Comparison of ENCODE assay signal across 8 cellular contexts in the genomic region with DNA sequence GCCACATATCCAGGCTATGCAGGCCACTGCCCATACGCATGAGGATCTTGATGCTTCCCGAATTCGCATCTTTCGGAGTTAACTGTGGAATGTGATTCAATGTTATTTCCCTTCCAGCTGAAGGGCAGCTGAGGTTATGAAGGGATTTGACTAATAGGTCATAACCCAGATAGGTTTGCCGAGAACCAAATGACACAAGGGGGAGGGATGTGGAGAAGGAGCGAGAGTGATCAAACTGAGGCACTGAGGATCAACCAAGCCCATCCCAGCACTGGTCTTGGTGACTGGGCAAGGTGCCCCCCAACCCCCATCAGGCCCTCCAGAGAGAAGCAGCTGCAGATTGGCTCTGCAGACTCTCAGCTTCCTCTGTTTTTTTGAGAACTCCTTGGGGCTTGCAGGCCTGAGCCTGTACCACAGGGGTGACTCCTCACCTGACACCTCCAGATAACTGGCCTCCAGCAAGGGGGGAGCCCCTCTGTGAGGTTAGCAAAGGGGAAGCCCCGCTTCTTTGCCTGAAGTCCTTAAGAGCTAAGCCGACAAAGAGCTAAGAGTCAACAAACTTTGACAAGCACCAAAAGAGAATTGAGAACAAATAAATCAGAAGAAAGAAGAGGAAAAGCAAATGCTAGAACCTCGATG.
DNase-seq lines count a peak whose midpoint lies in the region; ATAC-seq, FAIRE-seq and TF ChIP-seq lines count a peak whose summit lies in the region.

No MANE protein-coding gene starts in this region.

- H3K27ac ChIP-seq in liver (ENCODE audit: low read depth in 1 of 2, low read length in 2 of 2) (peak overlapping the region; percentile 52 to 75), HepG2 (ENCODE audit: extremely low read length, insufficient read depth, low read length) (no peak overlapping the region), upper lobe of right lung (peak overlapping the region; percentile 63)

- no peaks in the 10 kb centered on the region for H3K79me2 ChIP-seq in HepG2 (ENCODE audit: insufficient read depth, low read length)

- H3K27me3 Mint-ChIP-seq in mesothelial cell of epicardium (ENCODE audit: low read depth) = no peaks in the 10 kb centered on the region

- no peak for TF ChIP-seq POLR2A in HepG2 (IDR thresholded peaks at IDR 0.05; ENCODE audit: insufficient read depth in 1 of 2, low read depth in 2 of 2, low read length in 2 of 2)
- no peak for TF ChIP-seq POLR2A in lower leg skin (IDR thresholded peaks at IDR 0.05)

- no peak overlapping the region for H3K9ac ChIP-seq in liver (ENCODE audit: low read depth in 1 of 2, low read length in 2 of 2)
- no peak overlapping the region for H3K9ac ChIP-seq in HepG2 (ENCODE audit: insufficient read depth, low read depth, low read length)

- H3K27me3 ChIP-seq in liver (ENCODE audit: control insufficient read depth in 4 of 4, insufficient read depth in 4 of 4, low read length in 3 of 4) = no peaks in the 10 kb centered on the region
- peaks cover 0 to 5% of the 10 kb centered on the region in 2 experiments; a peak in 2 of 5 replicates for H3K27me3 ChIP-seq in HepG2 (ENCODE audit: control insufficient read depth in 1 of 2, insufficient read depth in 2 of 2, low read length in 2 of 2)
- no peaks in the 10 kb centered on the region for H3K27me3 ChIP-seq in bronchial epithelial cell (ENCODE audit: control insufficient read depth, insufficient read depth, low read length)
- H3K27me3 ChIP-seq in upper lobe of right lung = no peaks in the 10 kb centered on the region

- no TSS peak for BruUV-seq in HepG2 (replicated peaks; lab: Mats Ljungman, UMichigan)

- no peaks in the 10 kb centered on the region for H3K9me3 Mint-ChIP-seq in mesothelial cell of epicardium

- no peak overlapping the region for H3K4me2 ChIP-seq in HepG2 (ENCODE audit: low read depth, low read length)

- H3K4me3 Mint-ChIP-seq in mesothelial cell of epicardium = peak overlapping the region; percentile 67

- no peaks in the 10 kb centered on the region for H3K4me1 ChIP-seq in liver (ENCODE audit: control insufficient read depth in 4 of 4, insufficient read depth in 4 of 4, low read length in 3 of 4)
- H3K4me1 ChIP-seq in HepG2 (ENCODE audit: insufficient read depth, low read length) = no peaks in the 10 kb centered on the region
- H3K4me1 ChIP-seq in upper lobe of right lung = peaks cover 21% of the 10 kb centered on the region

- H3K4me1 Mint-ChIP-seq in mesothelial cell of epicardium = peaks cover 74% of the 10 kb centered on the region

- no peak overlapping the region for H3K4me3 ChIP-seq in liver (ENCODE audit: low read depth in 1 of 3, low read length in 3 of 3)
- no peak overlapping the region for H3K4me3 ChIP-seq in HepG2 (replicated peaks in 1 of 3; ENCODE audit: insufficient read depth in 1 of 3, low read depth in 2 of 3, low read length in 3 of 3)
- H3K4me3 ChIP-seq in bronchial epithelial cell (ENCODE audit: low read depth, low read length) = no peak overlapping the region
- H3K4me3 ChIP-seq in upper lobe of right lung = peak overlapping the region; percentile 44
- H3K4me3 ChIP-seq in lower leg skin (ENCODE audit: low read depth, poor library complexity, severe bottlenecking) = no peak overlapping the region

- CTCF ChIA-PET in HepG2 (lab: Yijun Ruan, JAX; ENCODE audit: low intra/inter-chr PET ratio, low total read pairs) = no interaction called here

- DNase-seq in HepG2 (ENCODE audit: low spot score) (no peak), bronchial epithelial cell (ENCODE audit: low read depth) (peak; percentile 78), mesothelial cell of epicardium (ENCODE audit: low spot score in 2 of 2, unreplicated experiment in 2 of 2) (no peak), upper lobe of right lung (no peak), T-helper 1 cell (no peak), SK-N-DZ (ENCODE audit: low spot score) (no peak), lower leg skin (ENCODE audit: low spot score in 2 of 2) (no peak)

- WGBS in liver = 64% methylated on average over 9 of the region's 9 CpGs
- 29% methylated on average over 9 of the region's 9 CpGs for WGBS in HepG2 (ENCODE audit: low lambda C conversion rate)
- WGBS in lower leg skin, 2 donors = 32 to 38% methylated on average over 9 of the region's 9 CpGs

- intact Hi-C loops in HepG2 (cut with micrococcal nuclease; ENCODE audit: unreplicated experiment) = no loop called here
- intact Hi-C loops in upper lobe of right lung (cut with DNase I) = no loop called here
- intact Hi-C loops in lower leg skin (cut with DNase I; ENCODE audit: low total_unique reads) = no loop called here

- no peak overlapping the region for H2AFZ ChIP-seq in HepG2 (ENCODE audit: low read length)

- TF ChIP-seq EP300 in HepG2 (IDR thresholded peaks at IDR 0.05; ENCODE audit: low read depth in 2 of 2, low read length in 2 of 2) (no peak), HepG2 (CRISPR knock-in tag; IDR thresholded peaks at IDR 0.05; ENCODE audit: borderline replicate concordance) (no peak)

- POLR2A ChIA-PET in HepG2 (lab: Yijun Ruan, JAX) = no interaction called here

- H3K27ac Mint-ChIP-seq in mesothelial cell of epicardium = peak overlapping the region; percentile 92

- TF ChIP-seq RAD21 in liver (IDR thresholded peaks at IDR 0.05) (no peak), HepG2 (CRISPR knock-in tag; IDR thresholded peaks at IDR 0.05) (no peak)

- H3K36me3 ChIP-seq in liver (ENCODE audit: control insufficient read depth in 4 of 4, insufficient read depth in 3 of 4, low read depth in 1 of 4, low read length in 3 of 4) (no peaks in the 10 kb centered on the region), HepG2 (replicated peaks in 1 of 2; ENCODE audit: control insufficient read depth in 1 of 2, insufficient read depth in 2 of 2, low read length in 2 of 2) (no peaks in the 10 kb centered on the region), bronchial epithelial cell (ENCODE audit: control insufficient read depth, insufficient read depth, low read length) (no peaks in the 10 kb centered on the region), upper lobe of right lung (no peaks in the 10 kb centered on the region)

- no peaks in the 10 kb centered on the region for H4K20me1 ChIP-seq in HepG2 (ENCODE audit: insufficient read depth, low read length)

- ATAC-seq in HepG2 = no peak
- ATAC-seq in upper lobe of right lung = peak; percentile 55

- in situ Hi-C loops in HepG2 (cut with HindIII; ENCODE audit: extremely low pct_ligation_motif_present, low pct_unique_long_range_greater_than_20kb) = no loop called here

- FAIRE-seq in HepG2 (lab: Jason Lieb, UNC) (no peak), bronchial epithelial cell (lab: Jason Lieb, UNC) (no peak)

- no peaks in the 10 kb centered on the region for H3K9me3 ChIP-seq in liver (ENCODE audit: control insufficient read depth in 4 of 4, low read length in 3 of 4)
- H3K9me3 ChIP-seq in HepG2 (ENCODE audit: low read length) = no peaks in the 10 kb centered on the region
- H3K9me3 ChIP-seq in upper lobe of right lung = no peaks in the 10 kb centered on the region

- TF ChIP-seq CTCF in liver (IDR thresholded peaks at IDR 0.05; ENCODE audit: low read depth, low read length, missing input control) = no peak
- no peak for TF ChIP-seq CTCF in HepG2 (CRISPR knock-in tag; IDR thresholded peaks at IDR 0.05)
- no peak for TF ChIP-seq CTCF in bronchial epithelial cell (IDR thresholded peaks at IDR 0.05; ENCODE audit: insufficient read depth, low read length, severe bottlenecking)
- no peak for TF ChIP-seq CTCF in mesothelial cell of epicardium (IDR thresholded peaks at IDR 0.05; ENCODE audit: unreplicated experiment)
- no peak for TF ChIP-seq CTCF in upper lobe of right lung (IDR thresholded peaks at IDR 0.05)
- no peak for TF ChIP-seq CTCF in lower leg skin (IDR thresholded peaks at IDR 0.05)

- no peaks in the 10 kb centered on the region for H3K36me3 Mint-ChIP-seq in mesothelial cell of epicardium

TF ChIP-seq in liver, 16 proteins besides CTCF, POLR2A, EP300 and RAD21:
- TF ChIP-seq RXRA (IDR thresholded peaks at IDR 0.05) (peak; percentile 28 to 49), NR2F2 (IDR thresholded peaks at IDR 0.05) (peak; percentile 62), FOXA1 (IDR thresholded peaks at IDR 0.05) (no peak), FOXA2 (IDR thresholded peaks at IDR 0.05) (no peak)
- TF ChIP-seq, protein P1, sequence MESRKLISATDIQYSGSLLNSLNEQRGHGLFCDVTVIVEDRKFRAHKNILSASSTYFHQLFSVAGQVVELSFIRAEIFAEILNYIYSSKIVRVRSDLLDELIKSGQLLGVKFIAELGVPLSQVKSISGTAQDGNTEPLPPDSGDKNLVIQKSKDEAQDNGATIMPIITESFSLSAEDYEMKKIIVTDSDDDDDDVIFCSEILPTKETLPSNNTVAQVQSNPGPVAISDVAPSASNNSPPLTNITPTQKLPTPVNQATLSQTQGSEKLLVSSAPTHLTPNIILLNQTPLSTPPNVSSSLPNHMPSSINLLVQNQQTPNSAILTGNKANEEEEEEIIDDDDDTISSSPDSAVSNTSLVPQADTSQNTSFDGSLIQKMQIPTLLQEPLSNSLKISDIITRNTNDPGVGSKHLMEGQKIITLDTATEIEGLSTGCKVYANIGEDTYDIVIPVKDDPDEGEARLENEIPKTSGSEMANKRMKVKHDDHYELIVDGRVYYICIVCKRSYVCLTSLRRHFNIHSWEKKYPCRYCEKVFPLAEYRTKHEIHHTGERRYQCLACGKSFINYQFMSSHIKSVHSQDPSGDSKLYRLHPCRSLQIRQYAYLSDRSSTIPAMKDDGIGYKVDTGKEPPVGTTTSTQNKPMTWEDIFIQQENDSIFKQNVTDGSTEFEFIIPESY (IDR thresholded peaks at IDR 0.05) = no peak

TF ChIP-seq in HepG2, 621 proteins besides CTCF, POLR2A, EP300 and RAD21 (continues in another document):
- TF ChIP-seq ZNF839 (CRISPR knock-in tag; IDR thresholded peaks at IDR 0.05; ENCODE audit: borderline replicate concordance) (no peak), SNAI1 (CRISPR knock-in tag; IDR thresholded peaks at IDR 0.05; ENCODE audit: borderline replicate concordance) (no peak), ZSCAN25 (CRISPR knock-in tag; IDR thresholded peaks at IDR 0.05) (no peak)
- TF ChIP-seq, protein P2, sequence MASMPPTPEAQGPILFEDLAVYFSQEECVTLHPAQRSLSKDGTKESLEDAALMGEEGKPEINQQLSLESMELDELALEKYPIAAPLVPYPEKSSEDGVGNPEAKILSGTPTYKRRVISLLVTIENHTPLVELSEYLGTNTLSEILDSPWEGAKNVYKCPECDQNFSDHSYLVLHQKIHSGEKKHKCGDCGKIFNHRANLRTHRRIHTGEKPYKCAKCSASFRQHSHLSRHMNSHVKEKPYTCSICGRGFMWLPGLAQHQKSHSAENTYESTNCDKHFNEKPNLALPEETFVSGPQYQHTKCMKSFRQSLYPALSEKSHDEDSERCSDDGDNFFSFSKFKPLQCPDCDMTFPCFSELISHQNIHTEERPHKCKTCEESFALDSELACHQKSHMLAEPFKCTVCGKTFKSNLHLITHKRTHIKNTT (CRISPR knock-in tag; IDR thresholded peaks at IDR 0.05) = no peak
